8 cellular contexts compared by ENCODE assay signal in genomic region chr16:30875881-30876791, GRCh38. TPM values are rescaled to one million over a fixed set of nuclear protein-coding genes. Genes with fewer than 3 reads are reported as not detected.
A peak's percentile ranks its signal among the peaks of the same experiment; 100 is the strongest.
DNase-seq lines count a peak whose midpoint lies in the region; ATAC-seq and TF ChIP-seq lines count a peak whose summit lies in the region.

No MANE protein-coding gene starts in this region.

- H3K27ac ChIP-seq in ectodermal cell (ENCODE audit: insufficient read depth, low read depth, low read length, poor library complexity, severe bottlenecking) = peak overlapping the region; percentile 81

- H3K27ac Mint-ChIP-seq in activated CD4-positive, alpha-beta T cell treated with anti-CD3 and anti-CD28 coated beads for 36 hours = peak overlapping the region; percentile 93
- H3K27ac Mint-ChIP-seq in T-cell (peak overlapping the region; percentile 86 to 98), natural killer cell (peak overlapping the region; percentile 92 to 99)

- POLR2A ChIA-PET in activated CD4-positive, alpha-beta T cell treated with anti-CD3 and anti-CD28 coated beads for 36 hours (lab: Charles Lee) = interaction anchor here (1.4 kb wide), 1 partner anchor 26 kb away, joined by 6 read pairs; no protein-coding TSS in a partner anchor
- POLR2A ChIA-PET in T-cell (lab: Charles Lee) = interaction anchor here in 1 of 2 donors (0.6 kb wide), 1 partner anchor 132 kb away, joined by 9 read pairs; no protein-coding TSS in a partner anchor

- 31 to 36% methylated on average over 11 of the region's 11 CpGs for WGBS in ectodermal cell, 2 experiments

- ATAC-seq in activated CD4-positive, alpha-beta T cell treated with anti-CD3 and anti-CD28 coated beads for 36 hours = peak; percentile 62
- ATAC-seq in HG03442 (IDR thresholded peaks at IDR 0.05; ENCODE audit: unreplicated experiment) = peak; percentile 36
- peak; percentile 11 to 27 (median 14) for ATAC-seq in T-cell (replicated peaks in 1 of 4)
- ATAC-seq in natural killer cell = peak; percentile 41 to 63 (median 55)
- ATAC-seq in GM21423 (IDR thresholded peaks at IDR 0.05; ENCODE audit: unreplicated experiment) = no peak

- no peaks in the 10 kb centered on the region for H3K27me3 ChIP-seq in ectodermal cell (ENCODE audit: control insufficient read depth, insufficient read depth, low read length, poor library complexity, severe bottlenecking)

- peak; percentile 36 for DNase-seq in activated CD4-positive, alpha-beta T cell treated with anti-CD3 and anti-CD28 coated beads for 36 hours
- no peak for DNase-seq in activated CD4-positive, alpha-beta T cell treated with anti-CD3 and anti-CD28 coated beads, Interleukin-2, amount 50 U/mL, for 1 hour
- peak in 12 of 34 experiments; percentile 9 to 37 (median 20) for DNase-seq in T-cell
- peak; percentile 30 for DNase-seq in natural killer cell
- no peak for DNase-seq in effector CD8-positive, alpha-beta T cell (lab: John Stamatoyannopoulos, UW)

- H3K27me3 Mint-ChIP-seq in activated CD4-positive, alpha-beta T cell treated with anti-CD3 and anti-CD28 coated beads for 36 hours = no peaks in the 10 kb centered on the region
- H3K27me3 Mint-ChIP-seq in T-cell = no peaks in the 10 kb centered on the region
- no peaks in the 10 kb centered on the region for H3K27me3 Mint-ChIP-seq in natural killer cell (ENCODE audit: low read depth in 2 of 2)

- peaks cover 24% of the 10 kb centered on the region for H3K4me1 Mint-ChIP-seq in activated CD4-positive, alpha-beta T cell treated with anti-CD3 and anti-CD28 coated beads for 36 hours
- H3K4me1 Mint-ChIP-seq in T-cell (peaks cover 30 to 43% (median 33%) of the 10 kb centered on the region in 3 donors), natural killer cell (peaks cover 39 to 54% of the 10 kb centered on the region in 2 donors)

- no peaks in the 10 kb centered on the region for H3K36me3 ChIP-seq in ectodermal cell (ENCODE audit: control insufficient read depth, insufficient read depth, low read length)

- no peaks in the 10 kb centered on the region for H3K9me3 ChIP-seq in ectodermal cell (ENCODE audit: control insufficient read depth, low read length)

- intact Hi-C loops in activated CD4-positive, alpha-beta T cell treated with anti-CD3 and anti-CD28 coated beads for 36 hours (cut with DNase I, micrococcal nuclease) = loop anchor here (1.0 to 2.0 kb wide), 9 partner anchors 21 to 197 kb away; partner anchors contain the start of genes CTF1 (in 1 of the 2), FBXL19 (in 1 of the 2) and SETD1A (in 1 of the 2)
- intact Hi-C loops in natural killer cell (cut with micrococcal nuclease) = loop anchor here (2.0 to 5.0 kb wide), 3 partner anchors 27 to 47 kb away; partner anchors contain the start of gene FBXL19

- H3K4me3 ChIP-seq in ectodermal cell (ENCODE audit: insufficient read depth, low read depth, low read length) = peak overlapping the region; percentile 81

- peaks cover 8% of the 10 kb centered on the region for H3K4me1 ChIP-seq in ectodermal cell (ENCODE audit: control insufficient read depth, insufficient read depth, low read length)

- no peaks in the 10 kb centered on the region for H3K9me3 Mint-ChIP-seq in activated CD4-positive, alpha-beta T cell treated with anti-CD3 and anti-CD28 coated beads for 36 hours (ENCODE audit: low read depth)
- no peaks in the 10 kb centered on the region for H3K9me3 Mint-ChIP-seq in T-cell
- no peaks in the 10 kb centered on the region for H3K9me3 Mint-ChIP-seq in natural killer cell

- H3K36me3 Mint-ChIP-seq in activated CD4-positive, alpha-beta T cell treated with anti-CD3 and anti-CD28 coated beads for 36 hours (ENCODE audit: low read depth) = peaks cover 21% of the 10 kb centered on the region
- H3K36me3 Mint-ChIP-seq in T-cell = no peaks in the 10 kb centered on the region
- no peaks in the 10 kb centered on the region for H3K36me3 Mint-ChIP-seq in natural killer cell

- CTCF ChIA-PET in activated CD4-positive, alpha-beta T cell treated with anti-CD3 and anti-CD28 coated beads for 36 hours (lab: Charles Lee) = interaction anchor here (1.0 to 2.3 kb wide), 2 partner anchors 25 to 31 kb away, joined by 4 to 13 read pairs; no protein-coding TSS in a partner anchor
- CTCF ChIA-PET in T-cell (lab: Charles Lee) = interaction anchor here in 1 of 2 donors (0.7 kb wide), 1 partner anchor 32 kb away, joined by 3 read pairs; no protein-coding TSS in a partner anchor

- H3K4me3 Mint-ChIP-seq in activated CD4-positive, alpha-beta T cell treated with anti-CD3 and anti-CD28 coated beads for 36 hours = peak overlapping the region; percentile 87
- H3K4me3 Mint-ChIP-seq in T-cell (peak overlapping the region; percentile 91 to 97 (median 93)), natural killer cell (peak overlapping the region; percentile 97)

- TF ChIP-seq CTCF in natural killer cell (IDR thresholded peaks at IDR 0.05) = no peak

RNA-seq across cellular contexts. Expression of gene BCL7C, which starts 17.7 kb away (rescaled TPM):
- 10 to 100 TPM; 19.5 to 20.4 TPM for total RNA-seq in activated CD4-positive, alpha-beta T cell treated with anti-CD3 and anti-CD28 coated beads for 36 hours
- total RNA-seq in T-cell (10 to 100 TPM; 21.0 to 31.9 (median 26.9) TPM), natural killer cell (10 to 100 TPM; 25.1 to 28.5 (median 27.4) TPM)
- polyA plus RNA-seq in ectodermal cell (2013, experiment 1 of 4) = 40.5 TPM
- polyA plus RNA-seq in ectodermal cell (2013, experiment 2 of 4) = 35.8 TPM
- polyA plus RNA-seq in ectodermal cell (2013, experiment 3 of 4) = 32.7 TPM
- 37.9 TPM for polyA plus RNA-seq in ectodermal cell (2013, experiment 4 of 4)

RNA-seq across cellular contexts. Expression of gene CTF1, which starts 20.3 kb away (rescaled TPM):
- under 1 TPM; 0.18 TPM for total RNA-seq in activated CD4-positive, alpha-beta T cell treated with anti-CD3 and anti-CD28 coated beads for 36 hours
- total RNA-seq in T-cell = under 1 TPM in 3 of 5 donors, not detected in 2; 0.38 to 0.47 (median 0.39) TPM
- 3.4 TPM for polyA plus RNA-seq in ectodermal cell (2013, experiment 1 of 4)
- 2.7 TPM for polyA plus RNA-seq in ectodermal cell (2013, experiment 2 of 4)
- polyA plus RNA-seq in ectodermal cell (2013, experiment 3 of 4) = 3.9 TPM
- 3.5 TPM for polyA plus RNA-seq in ectodermal cell (2013, experiment 4 of 4)
- total RNA-seq in natural killer cell = under 1 TPM; 0.45 to 0.60 (median 0.47) TPM

RNA-seq across cellular contexts. Expression of gene FBXL19, which starts 47.2 kb away (rescaled TPM):
- 10 to 100 TPM; 23.7 to 31.4 TPM for total RNA-seq in activated CD4-positive, alpha-beta T cell treated with anti-CD3 and anti-CD28 coated beads for 36 hours
- total RNA-seq in T-cell = 10 to 100 TPM; 11.5 to 22.0 (median 18.1) TPM
- 80.8 TPM for polyA plus RNA-seq in ectodermal cell (2013, experiment 1 of 4)
- 83.7 TPM for polyA plus RNA-seq in ectodermal cell (2013, experiment 2 of 4)
- polyA plus RNA-seq in ectodermal cell (2013, experiment 3 of 4) = 56.7 TPM
- 60.5 TPM for polyA plus RNA-seq in ectodermal cell (2013, experiment 4 of 4)
- total RNA-seq in natural killer cell = 10 to 100 TPM; 10.1 to 13.3 (median 12.4) TPM

Comparison
In these comparisons a context has a peak if more than half of its experiments do, and no peak if none do; other contexts are left out.
1. DNase-seq: peak in activated CD4-positive, alpha-beta T cell treated with anti-CD3 and anti-CD28 coated beads for 36 hours (single experiment) and natural killer cell (single experiment); none in activated CD4-positive, alpha-beta T cell treated with anti-CD3 and anti-CD28 coated beads, Interleukin-2, amount 50 U/mL, for 1 hour (single experiment) and effector CD8-positive, alpha-beta T cell (single experiment).
2. Peak in every context shown above with its lines, with median percentiles within 50 percentile points of each other: H3K27ac Mint-ChIP-seq and H3K4me3 Mint-ChIP-seq.